ENCODE assay signal across 21 cellular contexts in the genomic region with DNA sequence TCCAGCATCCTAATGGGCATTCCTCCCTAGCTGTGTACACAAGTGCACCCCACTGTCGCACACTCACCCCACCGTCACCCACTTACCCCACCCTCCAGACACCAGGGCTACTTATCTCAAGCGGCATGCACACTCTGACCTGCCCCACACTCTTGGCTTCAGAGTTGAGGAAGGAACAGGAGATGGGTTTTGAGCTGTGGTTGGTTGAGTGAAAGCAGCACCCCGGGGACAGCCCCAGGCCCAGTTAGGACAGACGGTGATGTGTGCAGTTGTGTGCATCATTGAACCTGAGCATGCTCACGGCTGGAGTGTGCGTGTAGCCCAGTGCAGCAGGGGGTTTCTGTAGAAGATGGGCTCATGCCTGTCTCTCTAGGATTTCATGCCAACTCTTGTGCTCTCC. TPM values are rescaled to one million over a fixed set of nuclear protein-coding genes. Genes with fewer than 3 reads are reported as not detected.
DNase-seq lines count a peak whose midpoint lies in the region; ATAC-seq and TF ChIP-seq lines count a peak whose summit lies in the region.
"Had no signal": no experiment of that assay in that cellular context is flagged by ENCODE, and none has a peak within 500 bp of the region (broad histone marks: within the 10 kb centered on the region; RNA-seq: fewer than 3 reads in every experiment).

No MANE protein-coding gene starts in this region.

- no peak for DNase-seq in CD4-positive, alpha-beta memory T cell
- peak; percentile 40 for DNase-seq in GM13976 (ENCODE audit: low spot score)
- no peak for DNase-seq in RWPE2 (ENCODE audit: low spot score)
- no peak for DNase-seq in mesenchymal stem cell
- no peak for DNase-seq in activated gamma-delta T cell treated with Interleukin-2 at 50 U/mL for 16 hours
- no peak for DNase-seq in stimulated activated CD4-positive, alpha-beta T cell treated with anti-CD3 and anti-CD28 coated beads, Interleukin-2, amount 100 ng/mL, for 48 hours
- DNase-seq: amygdala; heart left ventricle; islet precursor cell; MG63; NCI-H2029 treated with DMSO at 0.1 percent for 48 hours; NCI-H526 treated with DMSO at 0.1 percent for 48 hours; ovary; Peyer's patch; stimulated activated naive CD4-positive, alpha-beta T cell treated with Interleukin-2 at 50 U/mL for 16 hours; T-cell had no signal

- H3K36me3 Mint-ChIP-seq in CD4-positive, alpha-beta memory T cell, result peaks cover 29 to 54% of the 10 kb centered on the region in 2 donors
- H3K36me3 Mint-ChIP-seq: WTC11 had no signal

- no peak overlapping the region for H3K4me3 ChIP-seq in CD4-positive, alpha-beta memory T cell (ENCODE audit: low read length in 2 of 2)
- H3K4me3 ChIP-seq in RWPE2 (ENCODE audit: severe bottlenecking) (no peak overlapping the region), mesenchymal stem cell (ENCODE audit: insufficient read depth in 1 of 2, low read depth in 1 of 2, low read length in 2 of 2) (no peak overlapping the region)
- H3K4me3 ChIP-seq: BLaER1 treated with 17β-estradiol and CSF1 and Interleukin-3, amounts not matched to agents 10 nM and 100 nM; heart left ventricle; MG63; ovary; Peyer's patch; skin epidermis had no signal

- no peak overlapping the region for H3K4ac ChIP-seq in mesenchymal stem cell (ENCODE audit: low read depth in 1 of 2, low read length in 2 of 2)

- H3K4me3 Mint-ChIP-seq in CD4-positive, alpha-beta memory T cell, result no peak overlapping the region
- H3K4me3 Mint-ChIP-seq: T-cell, WTC11 had no signal

- no peak overlapping the region for H2BK5ac ChIP-seq in mesenchymal stem cell (ENCODE audit: low read depth, low read length, poor library complexity, severe bottlenecking)

- H2BK12ac ChIP-seq in mesenchymal stem cell (ENCODE audit: low read length in 2 of 2), result no peak overlapping the region

- peaks cover 46% of the 10 kb centered on the region for H3K36me3 ChIP-seq in CD4-positive, alpha-beta memory T cell (ENCODE audit: insufficient read depth, low read length)
- H3K36me3 ChIP-seq in RWPE2 (ENCODE audit: low read depth) (peaks cover 45% of the 10 kb centered on the region), mesenchymal stem cell (ENCODE audit: control insufficient read depth in 1 of 2, insufficient read depth in 2 of 2, low read depth in 1 of 2, low read length in 2 of 2) (peaks cover 51 to 53% of the 10 kb centered on the region in 2 experiments)
- H3K36me3 ChIP-seq: ovary had no signal

- H3K4me1 ChIP-seq in CD4-positive, alpha-beta memory T cell (ENCODE audit: insufficient read depth, low read length), result peaks cover 7% of the 10 kb centered on the region
- H3K4me1 ChIP-seq in RWPE2 (ENCODE audit: insufficient read depth, poor library complexity, severe bottlenecking), result peaks cover 11% of the 10 kb centered on the region
- H3K4me1 ChIP-seq in mesenchymal stem cell (ENCODE audit: control insufficient read depth, insufficient read depth, low read depth, low read length), result peaks cover 17% of the 10 kb centered on the region

- TF ChIP-seq CTCF in GM13976 (IDR thresholded peaks at IDR 0.05; ENCODE audit: borderline replicate concordance, control extremely low read depth, extremely low read depth, insufficient read depth, missing control alignments), result no peak
- no peak for TF ChIP-seq CTCF in RWPE2 (IDR thresholded peaks at IDR 0.05; ENCODE audit: poor library complexity, severe bottlenecking)

- no peaks in the 10 kb centered on the region for H3K27me3 ChIP-seq in CD4-positive, alpha-beta memory T cell (ENCODE audit: insufficient read depth, low read length)
- H3K27me3 ChIP-seq in RWPE2 (ENCODE audit: insufficient read depth, poor library complexity, severe bottlenecking) (no peaks in the 10 kb centered on the region), mesenchymal stem cell (ENCODE audit: control insufficient read depth in 1 of 2, insufficient read depth in 1 of 2, low read length in 2 of 2) (no peaks in the 10 kb centered on the region)
- H3K27me3 ChIP-seq: BLaER1 treated with 17β-estradiol and CSF1 and Interleukin-3, amounts not matched to agents 10 nM and 100 nM; heart left ventricle; MG63; ovary; Peyer's patch had no signal

- H3K14ac ChIP-seq in mesenchymal stem cell (ENCODE audit: low read length in 2 of 2), result no peak overlapping the region

- H3K79me1 ChIP-seq in mesenchymal stem cell (replicated peaks; ENCODE audit: low read length, poor library complexity, severe bottlenecking), result peaks cover 7% of the 10 kb centered on the region

- no peak overlapping the region for H3K18ac ChIP-seq in mesenchymal stem cell (ENCODE audit: low read depth in 1 of 2, low read length in 2 of 2)

- no peak overlapping the region for H2BK120ac ChIP-seq in mesenchymal stem cell (ENCODE audit: low read depth, low read length)

- peak overlapping the region in 5 of 7 donors; percentile 6 to 85 (median 53) for H3K27ac Mint-ChIP-seq in CD4-positive, alpha-beta memory T cell
- H3K27ac Mint-ChIP-seq: WTC11 had no signal

- no peak overlapping the region for H2AK5ac ChIP-seq in mesenchymal stem cell (ENCODE audit: low read length, severe bottlenecking)

- H2AFZ ChIP-seq in mesenchymal stem cell (ENCODE audit: low read depth, low read length), result no peak overlapping the region

- peaks cover 11 to 34% (median 17%) of the 10 kb centered on the region in 4 donors for H3K4me1 Mint-ChIP-seq in CD4-positive, alpha-beta memory T cell
- H3K4me1 Mint-ChIP-seq: WTC11 had no signal

- intact Hi-C loops in CD4-positive, alpha-beta memory T cell (cut with micrococcal nuclease), result no loop called here

- WGBS in mesenchymal stem cell, result 92% methylated on average over 7 of the region's 7 CpGs

- no peak overlapping the region for H3K9ac ChIP-seq in mesenchymal stem cell (ENCODE audit: low read length)
- H3K9ac ChIP-seq: BLaER1 treated with 17β-estradiol and CSF1 and Interleukin-3, amounts not matched to agents 10 nM and 100 nM had no signal

- peak; percentile 9 for ATAC-seq in RWPE2 (ENCODE audit: low read depth)
- no peak for ATAC-seq in HG03139 (IDR thresholded peaks at IDR 0.05; ENCODE audit: unreplicated experiment)
- no peak for ATAC-seq in GM18517 (IDR thresholded peaks at IDR 0.05; ENCODE audit: unreplicated experiment)
- ATAC-seq: WTC11 had no signal

- H3K27me3 Mint-ChIP-seq in CD4-positive, alpha-beta memory T cell, result no peaks in the 10 kb centered on the region
- H3K27me3 Mint-ChIP-seq: T-cell had no signal

- no peak overlapping the region for H3K4me2 ChIP-seq in mesenchymal stem cell (ENCODE audit: low read length, poor library complexity, severe bottlenecking)

- H2BK15ac ChIP-seq in mesenchymal stem cell (ENCODE audit: low read depth, poor library complexity, severe bottlenecking), result no peak overlapping the region

- in situ Hi-C loops in GM13976 (cut with MboI; ENCODE audit: low sequenced_read_pairs, unreplicated experiment), result no loop called here

- POLR2A ChIA-PET in CD4-positive, alpha-beta memory T cell (lab: Charles Lee; ENCODE audit: partially characterized antibody), result interaction anchor here (1.1 to 1.6 kb wide), 2 partner anchors 30 to 89 kb away, joined by 3 to 5 read pairs; no protein-coding TSS in a partner anchor

- no peak overlapping the region for H3K23ac ChIP-seq in mesenchymal stem cell (ENCODE audit: low read length in 2 of 2)

- no peak overlapping the region for H4K91ac ChIP-seq in mesenchymal stem cell (ENCODE audit: low read length)

- no peaks in the 10 kb centered on the region for H3K9me3 ChIP-seq in CD4-positive, alpha-beta memory T cell (ENCODE audit: control insufficient read depth in 1 of 2, low read length in 2 of 2)
- H3K9me3 ChIP-seq in RWPE2 (ENCODE audit: severe bottlenecking) (no peaks in the 10 kb centered on the region), mesenchymal stem cell (ENCODE audit: control insufficient read depth, low read length) (no peaks in the 10 kb centered on the region)
- H3K9me3 ChIP-seq: BLaER1 treated with 17β-estradiol and CSF1 and Interleukin-3, amounts not matched to agents 10 nM and 100 nM; heart left ventricle; MG63; ovary; Peyer's patch had no signal

- CTCF ChIA-PET in CD4-positive, alpha-beta memory T cell (lab: Charles Lee; ENCODE audit: partially characterized antibody), result interaction anchor here (1.2 to 1.6 kb wide), 2 partner anchors 29 to 89 kb away, joined by 3 to 4 read pairs; no protein-coding TSS in a partner anchor

- peaks cover 0 to 2% (median 0%) of the 10 kb centered on the region in 8 donors for H3K9me3 Mint-ChIP-seq in CD4-positive, alpha-beta memory T cell
- H3K9me3 Mint-ChIP-seq: T-cell, WTC11 had no signal

- no peak overlapping the region for H3K27ac ChIP-seq in CD4-positive, alpha-beta memory T cell (ENCODE audit: low read depth, low read length)
- no peak overlapping the region for H3K27ac ChIP-seq in RWPE2 (ENCODE audit: poor library complexity, severe bottlenecking)
- H3K27ac ChIP-seq in mesenchymal stem cell (ENCODE audit: low read length, poor library complexity, severe bottlenecking), result peak overlapping the region; percentile 17
- H3K27ac ChIP-seq: BLaER1 treated with 17β-estradiol and CSF1 and Interleukin-3, amounts not matched to agents 10 nM and 100 nM; ovary; Peyer's patch had no signal

- peak overlapping the region; percentile 43 for H4K8ac ChIP-seq in mesenchymal stem cell (ENCODE audit: low read length)

RNA-seq across cellular contexts. Expression of gene AHNAK, which starts 32.5 kb away (rescaled TPM):
- total RNA-seq in CD4-positive, alpha-beta memory T cell, result 100 to 1,000 TPM; 559 to 573 TPM
- 100 to 1,000 TPM in 1 of 2 donors, 10 to 100 TPM in 1; 23.5 to 186 TPM for polyA plus RNA-seq in CD4-positive, alpha-beta memory T cell
- polyA plus RNA-seq in mesenchymal stem cell (2013, experiment 1 of 2), result 71.8 TPM
- polyA plus RNA-seq in mesenchymal stem cell (2013, experiment 2 of 2), result 65.2 TPM

RNA-seq across cellular contexts. Expression of gene EEF1G, which starts 59.5 kb away (rescaled TPM):
- 1,000 to 10,000 TPM; 1,815 to 1,855 TPM for total RNA-seq in CD4-positive, alpha-beta memory T cell
- 1,000 to 10,000 TPM; 1,453 to 1,910 TPM for polyA plus RNA-seq in CD4-positive, alpha-beta memory T cell
- polyA plus RNA-seq in mesenchymal stem cell (2013, experiment 1 of 2), result 1,160 TPM
- polyA plus RNA-seq in mesenchymal stem cell (2013, experiment 2 of 2), result 1,130 TPM
